In the genomic region with DNA sequence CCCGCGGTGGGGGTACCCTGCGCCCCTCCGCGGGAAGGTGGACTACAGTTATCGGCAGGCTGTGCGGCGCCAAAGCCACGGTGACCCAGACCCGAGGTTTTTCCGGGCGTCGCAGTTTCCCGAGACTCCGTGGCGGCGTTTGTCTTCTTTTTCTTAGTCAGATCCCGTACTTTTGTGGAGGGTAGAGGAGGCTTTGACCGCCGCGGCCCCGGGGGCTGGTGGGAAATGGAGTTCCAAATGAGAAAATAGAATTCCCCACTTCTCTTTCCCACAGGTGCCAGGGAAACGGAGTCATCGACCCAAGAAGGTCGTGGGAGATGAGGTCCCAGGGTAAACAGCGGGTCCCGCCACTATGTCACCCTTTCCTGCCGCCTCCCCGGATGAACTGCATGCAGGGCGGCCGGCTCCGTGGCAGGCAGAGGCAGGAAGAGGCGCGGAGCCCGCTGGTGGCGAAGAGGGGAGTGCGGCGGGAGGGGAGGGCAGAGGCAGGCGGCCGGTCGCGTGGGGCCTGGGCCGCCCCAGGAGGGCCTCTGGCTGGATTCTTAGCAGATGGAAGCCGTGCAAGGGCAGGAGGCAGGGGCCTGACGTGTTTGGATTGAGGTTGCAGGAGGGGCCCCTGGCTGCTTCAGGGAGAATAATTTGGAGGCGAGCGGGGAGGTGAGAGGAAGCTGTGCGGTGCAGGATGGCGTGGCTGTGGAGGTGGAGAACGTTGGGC, we compare ENCODE assay signal across 7 cellular contexts. TPM values are rescaled to one million over a fixed set of nuclear protein-coding genes. Genes with fewer than 3 reads are reported as not detected.
A peak's percentile ranks its signal among the peaks of the same experiment; 100 is the strongest.
DNase-seq lines count a peak whose midpoint lies in the region; ATAC-seq and TF ChIP-seq lines count a peak whose summit lies in the region.

No MANE protein-coding gene starts in this region.

- peak; percentile 66 to 74 (median 72) for DNase-seq in Peyer's patch
- peak; percentile 62 for DNase-seq in activated naive CD4-positive, alpha-beta T cell treated with Interleukin-2 at 50 U/mL for 16 hours
- peak; percentile 36 to 86 (median 68) for DNase-seq in head of caudate nucleus
- DNase-seq in retinal pigment epithelial cell (ENCODE audit: low read depth) = no peak
- DNase-seq in DMS 273 treated with DMSO at 0.1 percent for 48 hours (lab: John Stamatoyannopoulos, UW) = no peak
- DNase-seq in WERI-Rb-1 = no peak

- no peak for TF ChIP-seq CTCF in Peyer's patch (IDR thresholded peaks at IDR 0.05)
- no peak for TF ChIP-seq CTCF in retinal pigment epithelial cell (conservative IDR thresholded peaks at IDR 0.05; ENCODE audit: low read depth, low read length)
- no peak for TF ChIP-seq CTCF in WERI-Rb-1 (IDR thresholded peaks at IDR 0.05; ENCODE audit: low read depth, low read length)

- H3K4me3 ChIP-seq in Peyer's patch = peak overlapping the region; percentile 35 to 58 (median 54)
- peak overlapping the region; percentile 47 for H3K4me3 ChIP-seq in retinal pigment epithelial cell (ENCODE audit: low read length)
- H3K4me3 ChIP-seq in WERI-Rb-1 (ENCODE audit: low read depth, low read length) = no peak overlapping the region

- H3K27ac ChIP-seq in Peyer's patch (peak overlapping the region; percentile 44 to 84 (median 62)), WERI-Rb-1 (no peak overlapping the region)

- no peak for TF ChIP-seq POLR2A in Peyer's patch (IDR thresholded peaks at IDR 0.05)

- no peaks in the 10 kb centered on the region for H3K9me3 ChIP-seq in Peyer's patch
- H3K9me3 ChIP-seq in WERI-Rb-1 (ENCODE audit: severe bottlenecking) = no peaks in the 10 kb centered on the region

- H3K36me3 ChIP-seq in Peyer's patch = peaks cover 0 to 40% (median 0%) of the 10 kb centered on the region in 3 donors
- H3K36me3 ChIP-seq in WERI-Rb-1 = peaks cover 51% of the 10 kb centered on the region

- intact Hi-C loops in head of caudate nucleus (cut with DNase I) = no loop called here

- H3K4me1 ChIP-seq in Peyer's patch = peaks cover 0 to 15% (median 3%) of the 10 kb centered on the region in 4 donors

- no peaks in the 10 kb centered on the region for H3K27me3 ChIP-seq in Peyer's patch
- no peaks in the 10 kb centered on the region for H3K27me3 ChIP-seq in WERI-Rb-1 (ENCODE audit: insufficient read depth, low read depth, severe bottlenecking)

- ATAC-seq in HG03108 (IDR thresholded peaks at IDR 0.05; ENCODE audit: unreplicated experiment) = no peak

RNA-seq across cellular contexts. Expression of a gene that starts 11.5 kb away (rescaled TPM):
- total RNA-seq in Peyer's patch = 100 to 1,000 TPM in 1 of 4 donors, 10 to 100 TPM in 3; 64.5 to 160 (median 76.9) TPM

RNA-seq across cellular contexts. Expression of a gene that starts 25.3 kb away (rescaled TPM):
- 1 to 10 TPM in 3 of 4 donors, under 1 TPM in 1; 0.88 to 2.0 (median 1.8) TPM for total RNA-seq in Peyer's patch

RNA-seq across cellular contexts. Expression of a gene that starts 31.0 kb away (rescaled TPM):
- 10 to 100 TPM in 2 of 4 donors, 1 to 10 TPM in 2; 8.2 to 17.6 (median 12.8) TPM for total RNA-seq in Peyer's patch

RNA-seq across cellular contexts. Expression of a gene that starts 34.9 kb away (rescaled TPM):
- total RNA-seq in Peyer's patch = 10 to 100 TPM in 3 of 4 donors, 1 to 10 TPM in 1; 10.0 to 17.6 (median 15.6) TPM

Comparison
In these comparisons a context has a peak if more than half of its experiments do, and no peak if none do; other contexts are left out.
1. DNase-seq: peak in Peyer's patch (3 of 3), activated naive CD4-positive, alpha-beta T cell treated with Interleukin-2 at 50 U/mL for 16 hours (single experiment) and head of caudate nucleus (42 of 42); none in retinal pigment epithelial cell (single experiment), DMS 273 treated with DMSO at 0.1 percent for 48 hours (single experiment) and WERI-Rb-1 (single experiment).